ENCODE assay signal across 8 cellular contexts in genomic region chr17:28878981-28879380, GRCh38.
DNase-seq lines count a peak whose midpoint lies in the region; ATAC-seq and TF ChIP-seq lines count a peak whose summit lies in the region.

No MANE protein-coding gene starts in this region.

- in situ Hi-C loops in astrocyte of the cerebellum (cut with HindIII; ENCODE audit: low sequenced_read_pairs), result loop anchor here (5.0 kb wide), 1 partner anchor 92 kb away; no protein-coding TSS in a partner anchor

- DNase-seq in DMS 273 (lab: John Stamatoyannopoulos, UW; ENCODE audit: unreplicated experiment), result peak; percentile 77
- DNase-seq in DMS 273 treated with DMSO at 0.1 percent for 48 hours (lab: John Stamatoyannopoulos, UW), result no peak
- peak; percentile 46 for DNase-seq in NCI-H1105 treated with DMSO at 0.1 percent for 48 hours (lab: John Stamatoyannopoulos, UW)
- DNase-seq in astrocyte of the cerebellum (ENCODE audit: low read depth), result peak; percentile 15
- peak; percentile 15 for DNase-seq in midbrain (lab: John Stamatoyannopoulos, UW)
- DNase-seq in GOT3 (lab: John Stamatoyannopoulos, UW), result no peak
- no peak for DNase-seq in NCI-H1092 treated with DMSO at 0.1 percent for 48 hours (lab: John Stamatoyannopoulos, UW)

- TF ChIP-seq CTCF in astrocyte of the cerebellum (IDR thresholded peaks at IDR 0.05; ENCODE audit: low read depth, low read length, missing control alignments), result peak; percentile 53

- H3K4me3 ChIP-seq in astrocyte of the cerebellum (ENCODE audit: low read depth, low read length), result no peak overlapping the region

- no peak for ATAC-seq in GM21390 (IDR thresholded peaks at IDR 0.05; ENCODE audit: unreplicated experiment)

Comparison
In these comparisons a context has a peak if more than half of its experiments do, and no peak if none do; other contexts are left out.
1. DNase-seq: peak in DMS 273 (single experiment), NCI-H1105 treated with DMSO at 0.1 percent for 48 hours (single experiment), astrocyte of the cerebellum (single experiment) and midbrain (single experiment); none in DMS 273 treated with DMSO at 0.1 percent for 48 hours (single experiment), GOT3 (single experiment) and NCI-H1092 treated with DMSO at 0.1 percent for 48 hours (single experiment).